Comparison of ENCODE assay signal across 8 cellular contexts in the genomic region with DNA sequence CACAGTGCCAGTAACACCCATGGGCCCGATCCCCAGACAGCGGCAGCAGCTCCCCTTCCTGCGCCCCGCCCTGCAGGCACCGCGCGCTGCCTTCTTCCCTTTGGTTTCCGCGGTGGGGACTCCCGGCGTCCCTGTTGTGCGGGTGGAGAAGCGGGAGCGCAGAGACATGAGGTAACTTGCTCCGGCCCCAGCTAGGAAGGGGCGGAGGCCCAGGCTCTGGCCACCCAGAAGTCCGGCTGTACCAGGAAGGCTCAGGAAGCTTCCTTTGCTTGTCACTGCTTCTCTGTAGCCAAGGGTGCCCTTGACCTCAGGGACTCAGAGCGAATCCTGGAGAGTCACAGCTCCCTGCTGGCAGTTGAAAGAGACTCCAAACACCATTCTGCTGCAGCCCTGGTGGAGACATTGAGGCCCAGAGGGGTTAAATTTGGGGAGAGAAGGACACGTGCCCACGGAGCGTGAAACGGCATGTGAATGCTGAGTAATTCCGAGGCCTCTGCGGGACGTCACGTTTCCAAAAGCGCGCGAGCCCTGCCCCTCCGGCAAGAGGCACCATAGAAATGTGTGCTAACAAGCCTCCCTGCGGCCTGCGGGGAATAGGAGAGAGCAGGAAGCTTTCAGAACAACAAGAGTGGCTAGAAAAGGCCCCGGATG. TPM values are rescaled to one million over a fixed set of nuclear protein-coding genes. Genes with fewer than 3 reads are reported as not detected.
DNase-seq lines count a peak whose midpoint lies in the region; ATAC-seq and TF ChIP-seq lines count a peak whose summit lies in the region.

No MANE protein-coding gene starts in this region.

- no peak for ATAC-seq in GM18519 (IDR thresholded peaks at IDR 0.05; ENCODE audit: low FRiP score, unreplicated experiment)

- DNase-seq in EL, result peak; percentile 22
- DNase-seq in activated CD4-positive, alpha-beta memory T cell treated with anti-CD3 and anti-CD28 coated beads for 36 hours, result peak; percentile 76
- peak; percentile 57 for DNase-seq in fibroblast of the aortic adventitia (ENCODE audit: low read depth)
- peak; percentile 95 for DNase-seq in posterior vena cava (ENCODE audit: low spot score)
- no peak for DNase-seq in cerebellar nuclear complex (lab: John Stamatoyannopoulos, UW)
- no peak for DNase-seq in effector CD4-positive, alpha-beta T cell
- no peak for DNase-seq in superior temporal gyrus (ENCODE audit: extremely low spot score)

- POLR2A ChIA-PET in activated CD4-positive, alpha-beta memory T cell treated with anti-CD3 and anti-CD28 coated beads for 36 hours (lab: Charles Lee), result no interaction called here

- H3K4me3 Mint-ChIP-seq in activated CD4-positive, alpha-beta memory T cell treated with anti-CD3 and anti-CD28 coated beads for 36 hours, result peak overlapping the region; percentile 13

- no peak for TF ChIP-seq CTCF in fibroblast of the aortic adventitia (IDR thresholded peaks at IDR 0.05; ENCODE audit: insufficient read depth, low read length)

- no peaks in the 10 kb centered on the region for H3K36me3 Mint-ChIP-seq in activated CD4-positive, alpha-beta memory T cell treated with anti-CD3 and anti-CD28 coated beads for 36 hours

- H3K27me3 Mint-ChIP-seq in activated CD4-positive, alpha-beta memory T cell treated with anti-CD3 and anti-CD28 coated beads for 36 hours, result no peaks in the 10 kb centered on the region

- intact Hi-C loops in activated CD4-positive, alpha-beta memory T cell treated with anti-CD3 and anti-CD28 coated beads for 36 hours (cut with micrococcal nuclease), result no loop called here
- intact Hi-C loops in posterior vena cava (cut with DNase I), result no loop called here

- H3K4me1 Mint-ChIP-seq in activated CD4-positive, alpha-beta memory T cell treated with anti-CD3 and anti-CD28 coated beads for 36 hours (ENCODE audit: low read depth), result peaks cover 6% of the 10 kb centered on the region

- CTCF ChIA-PET in activated CD4-positive, alpha-beta memory T cell treated with anti-CD3 and anti-CD28 coated beads for 36 hours (lab: Charles Lee), result interaction anchor here (1.1 kb wide), 1 partner anchor 49 kb away, joined by 3 read pairs; no protein-coding TSS in a partner anchor

- H3K4me3 ChIP-seq in fibroblast of the aortic adventitia (ENCODE audit: low read depth, low read length), result no peak overlapping the region

- no peaks in the 10 kb centered on the region for H3K9me3 Mint-ChIP-seq in activated CD4-positive, alpha-beta memory T cell treated with anti-CD3 and anti-CD28 coated beads for 36 hours

- peak overlapping the region; percentile 26 for H3K27ac Mint-ChIP-seq in activated CD4-positive, alpha-beta memory T cell treated with anti-CD3 and anti-CD28 coated beads for 36 hours

RNA-seq across cellular contexts. Expression of gene ADCY3, which starts 6.7 kb away (rescaled TPM):
- total RNA-seq in activated CD4-positive, alpha-beta memory T cell treated with anti-CD3 and anti-CD28 coated beads for 36 hours, result 10 to 100 TPM; 68.7 to 71.7 TPM
- total RNA-seq in fibroblast of the aortic adventitia (ENCODE audit: low replicate concordance) (42.0 and 50.3 TPM in 2 replicates), posterior vena cava (100 to 1,000 TPM in 1 of 2 donors, 10 to 100 TPM in 1; 99.5 to 129 TPM)

RNA-seq across cellular contexts. Expression of gene DNAJC27, which starts 45.0 kb away (rescaled TPM):
- 1 to 10 TPM; 5.5 to 6.9 TPM for total RNA-seq in activated CD4-positive, alpha-beta memory T cell treated with anti-CD3 and anti-CD28 coated beads for 36 hours
- total RNA-seq in fibroblast of the aortic adventitia (ENCODE audit: low replicate concordance), result 3.8 and 5.6 TPM in 2 replicates
- 1 to 10 TPM; 5.6 to 7.2 TPM for total RNA-seq in posterior vena cava

Comparison
In these comparisons a context has a peak if more than half of its experiments do, and no peak if none do; other contexts are left out.
1. DNase-seq: peak in EL (single experiment), activated CD4-positive, alpha-beta memory T cell treated with anti-CD3 and anti-CD28 coated beads for 36 hours (single experiment), fibroblast of the aortic adventitia (single experiment) and posterior vena cava (single experiment); none in cerebellar nuclear complex (0 of 2), effector CD4-positive, alpha-beta T cell (single experiment) and superior temporal gyrus (single experiment).